Comparison of ENCODE assay signal across 1 cellular context in genomic region chr20:19964289-19965263, GRCh38.
TF ChIP-seq lines count a peak whose summit lies in the region.

No MANE protein-coding gene starts in this region.

TF ChIP-seq in HEK293, 187 proteins besides CTCF, POLR2A, EP300 and RAD21 (continued from another document):
- TF ChIP-seq ZSCAN4 (tag by site-specific recombination; IDR thresholded peaks at IDR 0.05) = no peak
- no peak for TF ChIP-seq ZNF24 (tag by site-specific recombination; IDR thresholded peaks at IDR 0.05)
